Comparison of ENCODE assay signal across 13 cellular contexts in genomic region chr2:55992465-55992864, GRCh38.
A peak's percentile ranks its signal among the peaks of the same experiment; 100 is the strongest.
DNase-seq lines count a peak whose midpoint lies in the region; ATAC-seq, FAIRE-seq and TF ChIP-seq lines count a peak whose summit lies in the region.
"Had no signal": no experiment of that assay in that cellular context is flagged by ENCODE, and none has a peak within 500 bp of the region (broad histone marks: within the 10 kb centered on the region; RNA-seq: fewer than 3 reads in every experiment).

No MANE protein-coding gene starts in this region.

- FAIRE-seq in K562 (lab: Jason Lieb, UNC) (no peak), keratinocyte (lab: Jason Lieb, UNC) (peak; percentile 36)

- POLR2A ChIA-PET in K562 (lab: Yijun Ruan, JAX), result no interaction called here

- no peak for TF ChIP-seq EP300 in K562 (IDR thresholded peaks at IDR 0.05; ENCODE audit: low read length)

- CTCF ChIA-PET in K562 (lab: Yijun Ruan, JAX; ENCODE audit: low intra/inter-chr PET ratio), result no interaction called here

- no peaks in the 10 kb centered on the region for H3K9me1 ChIP-seq in K562 (ENCODE audit: control insufficient read depth, insufficient read depth, low read length)
- H3K9me1 ChIP-seq in keratinocyte (ENCODE audit: control insufficient read depth, extremely low read depth, insufficient read depth, low read length), result no peaks in the 10 kb centered on the region

- H2AFZ ChIP-seq in K562 (ENCODE audit: low read depth, low read length) (no peak overlapping the region), keratinocyte (ENCODE audit: control insufficient read depth, low read length) (no peak overlapping the region)

- TF ChIP-seq RAD21 in K562 (CRISPR knock-in tag; conservative IDR thresholded peaks at IDR 0.05 in 1 of 2, IDR thresholded peaks at IDR 0.05 in 1 of 2), result no peak

- H3K4me3 ChIP-seq in heart right ventricle (no peak overlapping the region), K562 (no peak overlapping the region), keratinocyte (ENCODE audit: control insufficient read depth in 2 of 3, extremely low read depth in 1 of 3, insufficient read depth in 2 of 3, low read depth in 1 of 3, low read length in 3 of 3) (no peak overlapping the region), aorta (ENCODE audit: low read length in 2 of 2) (no peak overlapping the region)

- H3K27me3 ChIP-seq in heart right ventricle (no peaks in the 10 kb centered on the region), K562 (ENCODE audit: control insufficient read depth in 2 of 2, insufficient read depth in 2 of 2, low read length in 2 of 2) (0 out of 5 replicates have a peak, but pooled peaks cover 0 to 3% of the 10 kb centered on the region in 2 experiments), keratinocyte (ENCODE audit: control insufficient read depth, extremely low read depth, insufficient read depth, low read length) (no peaks in the 10 kb centered on the region), aorta (ENCODE audit: control insufficient read depth in 1 of 2, insufficient read depth in 2 of 2, low read length in 1 of 2) (no peaks in the 10 kb centered on the region)

- no peak for TF ChIP-seq CTCF in heart right ventricle (IDR thresholded peaks at IDR 0.05)
- no peak for TF ChIP-seq CTCF in K562 (IDR thresholded peaks at IDR 0.05 in 2 of 3, conservative IDR thresholded peaks at IDR 0.05 in 1 of 3; ENCODE audit: insufficient read depth in 2 of 3, low read depth in 1 of 3, low read length in 3 of 3)
- TF ChIP-seq CTCF in keratinocyte (optimal IDR thresholded peaks at IDR 0.05 in 1 of 3, IDR thresholded peaks at IDR 0.05 in 1 of 3, conservative IDR thresholded peaks at IDR 0.05 in 1 of 3; ENCODE audit: extremely low read depth in 1 of 3, insufficient read depth in 2 of 3, low read length in 3 of 3), result no peak

- no peaks in the 10 kb centered on the region for H3K9me3 ChIP-seq in heart right ventricle
- H3K9me3 ChIP-seq in K562 (replicated peaks; ENCODE audit: control insufficient read depth, insufficient read depth, low read depth, low read length), result no peaks in the 10 kb centered on the region
- no peaks in the 10 kb centered on the region for H3K9me3 ChIP-seq in keratinocyte (ENCODE audit: control insufficient read depth, low read depth, low read length)
- no peaks in the 10 kb centered on the region for H3K9me3 ChIP-seq in aorta (ENCODE audit: control insufficient read depth, low read length)

- H3K27ac ChIP-seq in heart right ventricle (peak overlapping the region in 3 of 10 donors; percentile 21 to 37 (median 32)), K562 (ENCODE audit: extremely low read depth, low read depth, low read length) (no peak overlapping the region), keratinocyte (ENCODE audit: control insufficient read depth, insufficient read depth, low read length) (no peak overlapping the region), aorta (ENCODE audit: low read depth in 1 of 2, low read length in 2 of 2) (peak overlapping the region in 1 of 2 donors; percentile 25)

- in situ Hi-C loops in K562 (cut with MboI), result no loop called here

- BruUV-seq in K562 (replicated peaks; lab: Mats Ljungman, UMichigan), result no TSS peak

- intact Hi-C loops in heart right ventricle (cut with DNase I), result no loop called here
- intact Hi-C loops in cardiac septum (cut with DNase I), result loop anchor here (5.0 kb wide), 1 partner anchor 105 kb away; no protein-coding TSS in a partner anchor
- intact Hi-C loops in K562 (cut with micrococcal nuclease), result no loop called here
- intact Hi-C loops in aorta (cut with DNase I), result loop anchor here (5.0 to 10.0 kb wide), 3 partner anchors 68 to 108 kb away; partner anchors contain the start of gene EFEMP1 (in 1 of the 2)

- no peaks in the 10 kb centered on the region for H3K36me3 ChIP-seq in heart right ventricle
- H3K36me3 ChIP-seq in K562 (ENCODE audit: control insufficient read depth, insufficient read depth, low read length), result no peaks in the 10 kb centered on the region
- H3K36me3 ChIP-seq in keratinocyte (ENCODE audit: control insufficient read depth in 2 of 2, extremely low read depth in 1 of 2, insufficient read depth in 2 of 2, low read length in 2 of 2), result no peaks in the 10 kb centered on the region
- no peaks in the 10 kb centered on the region for H3K36me3 ChIP-seq in aorta (ENCODE audit: control insufficient read depth in 1 of 2, insufficient read depth in 2 of 2, low read length in 1 of 2)

- TF ChIP-seq POLR2A in K562 (conservative IDR thresholded peaks at IDR 0.05), result no peak

- peak in 1 of 2 donors; percentile 8 for DNase-seq in heart right ventricle
- DNase-seq in cardiac septum (ENCODE audit: low spot score), result no peak
- DNase-seq in K562 (ENCODE audit: extremely low read depth in 1 of 4, low spot score in 3 of 4), result no peak
- no peak for DNase-seq in keratinocyte (ENCODE audit: low read depth, low spot score)
- DNase-seq in aorta, result peak; percentile 71 to 75
- DNase-seq in iPS-NIHi11 (ENCODE audit: low spot score), result no peak
- no peak for DNase-seq in NCI-H2171 treated with DMSO at 0.1 percent for 48 hours (lab: John Stamatoyannopoulos, UW)
- DNase-seq: activated T-cell treated with anti-CD3 and anti-CD28 coated beads, Interleukin-2, amount 50 U/mL, for 24 hours; effector CD8-positive, alpha-beta T cell; NCI-H187; stimulated activated CD4-positive, alpha-beta T cell treated with anti-CD3 and anti-CD28 coated beads, Interleukin-4, amount 100 ng/mL, for 1 hour; T-helper 1 cell had no signal

- no peak overlapping the region for H3K4me2 ChIP-seq in K562 (ENCODE audit: insufficient read depth, low read length)
- no peak overlapping the region for H3K4me2 ChIP-seq in keratinocyte (ENCODE audit: control insufficient read depth, extremely low read depth, insufficient read depth, low read depth, low read length)

- ATAC-seq in heart right ventricle (peak in 7 of 8 donors; percentile 26 to 95 (median 73)), K562 (no peak), aorta (ENCODE audit: low FRiP score) (peak; percentile 77), GM21447 (IDR thresholded peaks at IDR 0.05; ENCODE audit: unreplicated experiment) (no peak)

- no peak overlapping the region for H3K9ac ChIP-seq in K562 (ENCODE audit: insufficient read depth in 1 of 2, low read depth in 2 of 2, low read length in 2 of 2)
- no peak overlapping the region for H3K9ac ChIP-seq in keratinocyte (ENCODE audit: control insufficient read depth, extremely low read depth, insufficient read depth, low read length)

- no peaks in the 10 kb centered on the region for H3K79me2 ChIP-seq in K562 (ENCODE audit: control insufficient read depth, insufficient read depth, low read length)
- no peaks in the 10 kb centered on the region for H3K79me2 ChIP-seq in keratinocyte (ENCODE audit: control insufficient read depth, insufficient read depth, low read length)

- H4K20me1 ChIP-seq in K562 (replicated peaks; ENCODE audit: control insufficient read depth, insufficient read depth, low read length) (no peaks in the 10 kb centered on the region), keratinocyte (ENCODE audit: control insufficient read depth, extremely low read depth, insufficient read depth, low read length) (no peaks in the 10 kb centered on the region)

- WGBS in heart right ventricle, 2 donors, result 34 to 35% methylated on average over 4 of the region's 4 CpGs
- 0% methylated on average over 4 of the region's 4 CpGs for WGBS in K562 (ENCODE audit: insufficient coverage, low coverage, missing lambda C conversion rate)
- WGBS in aorta, 2 donors, result 3 to 6% methylated on average over 4 of the region's 4 CpGs

- dilution Hi-C loops in keratinocyte (cut with MboI; ENCODE audit: extremely low pct_ligation_motif_present, low sequenced_read_pairs), result no loop called here

- H3K4me1 ChIP-seq in heart right ventricle, result no peaks in the 10 kb centered on the region
- no peaks in the 10 kb centered on the region for H3K4me1 ChIP-seq in K562 (replicated peaks in 1 of 2; ENCODE audit: control insufficient read depth in 2 of 2, insufficient read depth in 2 of 2, low read length in 2 of 2)
- no peaks in the 10 kb centered on the region for H3K4me1 ChIP-seq in keratinocyte (ENCODE audit: control insufficient read depth, extremely low read depth, insufficient read depth, low read length)
- H3K4me1 ChIP-seq in aorta (ENCODE audit: control insufficient read depth in 1 of 2, insufficient read depth in 2 of 2, low read length in 2 of 2), result peaks cover 2 to 5% of the 10 kb centered on the region in 2 donors

TF ChIP-seq in K562, 482 proteins besides CTCF, POLR2A, EP300 and RAD21:
- TF ChIP-seq CBFA2T3 (IDR thresholded peaks at IDR 0.05), result peak; percentile 48; the same call in 1 of the 2 replicates
- no peak for TF ChIP-seq XRCC5 (IDR thresholded peaks at IDR 0.05; ENCODE audit: low read depth, low read length)
- no peak for TF ChIP-seq EWSR1 (IDR thresholded peaks at IDR 0.05; ENCODE audit: borderline replicate concordance, low read depth, partially characterized antibody)

Comparison
In these comparisons a context has a peak if more than half of its experiments do, and no peak if none do; other contexts are left out.
1. intact Hi-C loops: an anchor here in cardiac septum (5.0 kb wide) and aorta (5.0 to 10.0 kb wide); none called in heart right ventricle and K562.
2. ATAC-seq: peak in heart right ventricle (7 of 8) and aorta (single experiment); none in K562 (single experiment) and GM21447 (single experiment).
3. DNase-seq: peak in aorta (2 of 2); none in cardiac septum (single experiment), K562 (0 of 4), keratinocyte (single experiment), iPS-NIHi11 (single experiment) and NCI-H2171 treated with DMSO at 0.1 percent for 48 hours (single experiment).